ENCODE assay signal across 12 cellular contexts in the genomic region with DNA sequence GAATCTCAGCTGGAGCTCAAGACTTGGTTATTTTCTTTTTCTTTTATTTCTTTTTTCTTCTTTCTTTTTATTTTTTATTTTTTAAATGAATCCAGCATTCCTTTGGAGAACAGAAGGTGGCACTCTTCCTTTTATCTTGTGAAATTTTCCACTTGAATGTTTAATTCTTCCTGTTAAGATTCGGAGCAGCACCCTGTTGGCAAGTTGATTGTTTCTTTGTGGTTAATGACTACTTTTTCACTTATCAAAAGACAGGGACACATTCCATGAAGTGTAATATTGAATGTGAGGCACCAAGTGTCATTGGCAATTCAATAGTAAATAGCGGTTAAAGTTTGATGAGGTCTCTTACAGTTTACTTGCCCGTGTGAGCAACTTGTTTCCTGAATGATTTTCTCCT.
DNase-seq lines count a peak whose midpoint lies in the region; ATAC-seq and TF ChIP-seq lines count a peak whose summit lies in the region.
"Had no signal": no experiment of that assay in that cellular context is flagged by ENCODE, and none has a peak within 500 bp of the region (broad histone marks: within the 10 kb centered on the region; RNA-seq: fewer than 3 reads in every experiment).

No MANE protein-coding gene starts in this region.

- DNase-seq in MCF 10A (ENCODE audit: unreplicated experiment) (peak; percentile 9), breast epithelium (ENCODE audit: low spot score in 2 of 2) (no peak), Panc1 (ENCODE audit: low read depth, low spot score) (no peak), fibroblast of the aortic adventitia (ENCODE audit: low read depth) (peak; percentile 1), type B pancreatic cell (ENCODE audit: extremely low spot score, unreplicated experiment) (no peak), epidermal melanocyte (ENCODE audit: insufficient read length, low spot score) (no peak), AG20443 (ENCODE audit: low spot score) (no peak), SK-N-DZ (ENCODE audit: low spot score) (no peak)
- DNase-seq: amniotic stem cell, NCI-H1092, spleen had no signal

- H3K36me3 ChIP-seq in breast epithelium (no peaks in the 10 kb centered on the region), Panc1 (ENCODE audit: control insufficient read depth, insufficient read depth, low read length) (no peaks in the 10 kb centered on the region)
- H3K36me3 ChIP-seq: spleen had no signal

- H3K4me3 ChIP-seq in breast epithelium = no peak overlapping the region
- no peak overlapping the region for H3K4me3 ChIP-seq in Panc1 (ENCODE audit: low read depth in 2 of 2, low read length in 2 of 2)
- H3K4me3 ChIP-seq in fibroblast of the aortic adventitia (ENCODE audit: low read depth, low read length) = no peak overlapping the region
- H3K4me3 ChIP-seq: spleen had no signal

- H3K9me3 Mint-ChIP-seq in MCF 10A (ENCODE audit: unreplicated experiment) = no peaks in the 10 kb centered on the region
- no peaks in the 10 kb centered on the region for H3K9me3 Mint-ChIP-seq in type B pancreatic cell
- H3K9me3 Mint-ChIP-seq: CD14-positive monocyte had no signal

- no TSS peak for BruUV-seq in MCF 10A (replicated peaks; lab: Mats Ljungman, UMichigan)
- BruUV-seq in Panc1 (replicated peaks; lab: Mats Ljungman, UMichigan) = no TSS peak

- POLR2A ChIA-PET in MCF 10A (lab: Yijun Ruan, JAX) = no interaction called here
- POLR2A ChIA-PET in Panc1 (lab: Charles Lee) = no interaction called here

- ATAC-seq in Panc1 = no peak

- no peaks in the 10 kb centered on the region for H3K4me1 ChIP-seq in breast epithelium
- no peaks in the 10 kb centered on the region for H3K4me1 ChIP-seq in Panc1 (ENCODE audit: control insufficient read depth, insufficient read depth, low read length)
- H3K4me1 ChIP-seq: spleen had no signal

- TF ChIP-seq CTCF in MCF 10A (IDR thresholded peaks at IDR 0.05; ENCODE audit: unreplicated experiment) (peak; percentile 22), breast epithelium (IDR thresholded peaks at IDR 0.05) (no peak), Panc1 (IDR thresholded peaks at IDR 0.05) (peak; percentile 52; the same call in 1 of the 2 replicates), fibroblast of the aortic adventitia (IDR thresholded peaks at IDR 0.05; ENCODE audit: insufficient read depth, low read length) (no peak), type B pancreatic cell (conservative IDR thresholded peaks at IDR 0.05) (peak; percentile 64)

- no peaks in the 10 kb centered on the region for H3K36me3 Mint-ChIP-seq in MCF 10A (ENCODE audit: insufficient read depth, unreplicated experiment)
- no peaks in the 10 kb centered on the region for H3K36me3 Mint-ChIP-seq in type B pancreatic cell
- H3K36me3 Mint-ChIP-seq: CD14-positive monocyte had no signal

- CTCF ChIA-PET in MCF 10A (lab: Yijun Ruan, JAX) = no interaction called here
- CTCF ChIA-PET in Panc1 (lab: Charles Lee) = no interaction called here

- intact Hi-C loops in MCF 10A (cut with micrococcal nuclease) (loop anchor here (5.0 kb wide), 1 partner anchor 1143 kb away; no protein-coding TSS in a partner anchor), breast epithelium (cut with DNase I; ENCODE audit: low total_unique reads) (no loop called here), Panc1 (cut with micrococcal nuclease; ENCODE audit: unreplicated experiment) (no loop called here)

- H3K27me3 Mint-ChIP-seq in MCF 10A (ENCODE audit: insufficient read depth, unreplicated experiment) (peaks cover 43% of the 10 kb centered on the region), type B pancreatic cell (no peaks in the 10 kb centered on the region)

- no peak for TF ChIP-seq POLR2A in breast epithelium (IDR thresholded peaks at IDR 0.05)

- H3K27me3 ChIP-seq in breast epithelium = no peaks in the 10 kb centered on the region
- no peaks in the 10 kb centered on the region; the same call in 1 of the 2 replicates for H3K27me3 ChIP-seq in Panc1 (ENCODE audit: control insufficient read depth, insufficient read depth, low read length)
- H3K27me3 ChIP-seq: spleen had no signal

- no peak overlapping the region for H3K4me3 Mint-ChIP-seq in MCF 10A (ENCODE audit: unreplicated experiment)
- no peak overlapping the region for H3K4me3 Mint-ChIP-seq in type B pancreatic cell
- H3K4me3 Mint-ChIP-seq: CD14-positive monocyte had no signal

- no peak overlapping the region for H3K27ac ChIP-seq in breast epithelium
- no peak overlapping the region for H3K27ac ChIP-seq in Panc1 (ENCODE audit: low read length)
- H3K27ac ChIP-seq: spleen had no signal

- H3K9me3 ChIP-seq in breast epithelium = no peaks in the 10 kb centered on the region
- no peaks in the 10 kb centered on the region for H3K9me3 ChIP-seq in Panc1 (ENCODE audit: control insufficient read depth, insufficient read depth, low read depth, low read length)

- in situ Hi-C loops in Panc1 (cut with HindIII; ENCODE audit: low pct_unique_long_range_greater_than_20kb, low sequenced_read_pairs) = no loop called here

- no peaks in the 10 kb centered on the region for H3K4me1 Mint-ChIP-seq in MCF 10A (ENCODE audit: insufficient read depth, unreplicated experiment)
- no peaks in the 10 kb centered on the region for H3K4me1 Mint-ChIP-seq in type B pancreatic cell (ENCODE audit: unreplicated experiment)

- no peak overlapping the region for H3K27ac Mint-ChIP-seq in MCF 10A (ENCODE audit: low read depth, unreplicated experiment)
- H3K27ac Mint-ChIP-seq in type B pancreatic cell = no peak overlapping the region
- H3K27ac Mint-ChIP-seq: CD14-positive monocyte had no signal

Comparison
In these comparisons a context has a peak if more than half of its experiments do, and no peak if none do; other contexts are left out.
1. DNase-seq: peak in MCF 10A (single experiment) and fibroblast of the aortic adventitia (single experiment); none in breast epithelium (0 of 2), Panc1 (single experiment), type B pancreatic cell (single experiment), epidermal melanocyte (single experiment), AG20443 (single experiment) and SK-N-DZ (single experiment).
2. CTCF ChIP-seq: peak in MCF 10A (single experiment), Panc1 (single experiment) and type B pancreatic cell (single experiment); none in breast epithelium (0 of 3) and fibroblast of the aortic adventitia (single experiment).